Comparison of ENCODE assay signal across 8 cellular contexts in genomic region chr11:47765086-47765485, GRCh38. TPM values are rescaled to one million over a fixed set of nuclear protein-coding genes. Genes with fewer than 3 reads are reported as not detected.
DNase-seq lines count a peak whose midpoint lies in the region; ATAC-seq and TF ChIP-seq lines count a peak whose summit lies in the region.

No MANE protein-coding gene starts in this region.

- no peaks in the 10 kb centered on the region for H3K9me3 ChIP-seq in heart right ventricle
- no peaks in the 10 kb centered on the region for H3K9me3 ChIP-seq in gastroesophageal sphincter
- H3K9me3 ChIP-seq in thyroid gland, result no peaks in the 10 kb centered on the region
- H3K9me3 ChIP-seq in ovary, result no peaks in the 10 kb centered on the region

- in situ Hi-C loops in GM13977 (cut with MboI; ENCODE audit: low pct_unique_long_range_greater_than_20kb, low sequenced_read_pairs, unreplicated experiment), result no loop called here

- H3K27ac ChIP-seq in heart right ventricle (peak overlapping the region in 6 of 10 donors; percentile 10 to 99 (median 62)), gastroesophageal sphincter (peak overlapping the region in 3 of 4 donors; percentile 98 to 99 (median 98)), thyroid gland (peak overlapping the region; percentile 96 to 100 (median 99)), ovary (no peak overlapping the region)

- no peak for TF ChIP-seq CTCF in heart right ventricle (IDR thresholded peaks at IDR 0.05)
- no peak for TF ChIP-seq CTCF in activated CD8-positive, alpha-beta T cell treated with anti-CD3 and anti-CD28 coated beads for 36 hours (IDR thresholded peaks at IDR 0.05)
- TF ChIP-seq CTCF in gastroesophageal sphincter (IDR thresholded peaks at IDR 0.05), result no peak
- TF ChIP-seq CTCF in thyroid gland (IDR thresholded peaks at IDR 0.05), result no peak
- no peak for TF ChIP-seq CTCF in GM13977 (IDR thresholded peaks at IDR 0.05; ENCODE audit: extremely low read depth, insufficient read depth, missing control alignments)
- TF ChIP-seq CTCF in ovary (IDR thresholded peaks at IDR 0.05), result no peak

- H3K27ac Mint-ChIP-seq in activated CD8-positive, alpha-beta T cell treated with anti-CD3 and anti-CD28 coated beads for 36 hours, result peak overlapping the region; percentile 98

- no peaks in the 10 kb centered on the region for H3K9me3 Mint-ChIP-seq in activated CD8-positive, alpha-beta T cell treated with anti-CD3 and anti-CD28 coated beads for 36 hours

- peak overlapping the region; percentile 99 for H3K4me3 Mint-ChIP-seq in activated CD8-positive, alpha-beta T cell treated with anti-CD3 and anti-CD28 coated beads for 36 hours

- 64 to 75% methylated on average over 2 of the region's 2 CpGs for WGBS in heart right ventricle, 2 donors
- WGBS in gastroesophageal sphincter (ENCODE audit: low coverage in 1 of 2), 2 donors, result 43 to 56% methylated on average over 1 to 2 of the region's 2 CpGs
- WGBS in thyroid gland, 2 donors, result 20 to 44% methylated on average over 2 of the region's 2 CpGs
- WGBS in ovary, 3 donors, result 34 to 59% (median 53%) methylated on average over 2 of the region's 2 CpGs

- intact Hi-C loops in heart right ventricle (cut with DNase I), result loop anchor here in 3 of 10 donors (5.0 kb wide), 2 partner anchors 82 to 123 kb away; partner anchors contain the start of genes NUP160 (in 2 of the 3) and MTCH2 (in 1 of the 3)
- intact Hi-C loops in cardiac septum (cut with DNase I), result loop anchor here (5.0 kb wide), 1 partner anchor 37 kb away; no protein-coding TSS in a partner anchor
- intact Hi-C loops in activated CD8-positive, alpha-beta T cell treated with anti-CD3 and anti-CD28 coated beads for 36 hours (cut with micrococcal nuclease), result no loop called here
- intact Hi-C loops in thyroid gland (cut with DNase I), result no loop called here
- intact Hi-C loops in ovary (cut with DNase I), result loop anchor here in 1 of 4 donors (10.0 kb wide), 1 partner anchor 120 kb away; the partner anchor contains the start of gene MTCH2

- H3K27me3 Mint-ChIP-seq in activated CD8-positive, alpha-beta T cell treated with anti-CD3 and anti-CD28 coated beads for 36 hours, result no peaks in the 10 kb centered on the region

- TF ChIP-seq POLR2A in gastroesophageal sphincter (IDR thresholded peaks at IDR 0.05), result no peak
- TF ChIP-seq POLR2A in thyroid gland (IDR thresholded peaks at IDR 0.05), result peak in 1 of 2 donors; percentile 25
- TF ChIP-seq POLR2A in ovary (IDR thresholded peaks at IDR 0.05), result no peak

- no peak for ATAC-seq in heart right ventricle
- no peak for ATAC-seq in activated CD8-positive, alpha-beta T cell treated with anti-CD3 and anti-CD28 coated beads for 36 hours
- no peak for ATAC-seq in gastroesophageal sphincter

- H3K36me3 ChIP-seq in heart right ventricle (peaks cover 0 to 52% (median 40%) of the 10 kb centered on the region in 9 donors), gastroesophageal sphincter (peaks cover 0 to 52% of the 10 kb centered on the region in 2 donors), thyroid gland (peaks cover 31% of the 10 kb centered on the region in 2 donors), ovary (no peaks in the 10 kb centered on the region)

- no peak for DNase-seq in heart right ventricle
- DNase-seq in cardiac septum (ENCODE audit: low spot score), result no peak
- no peak for DNase-seq in activated CD8-positive, alpha-beta T cell treated with anti-CD3 and anti-CD28 coated beads for 36 hours
- DNase-seq in thyroid gland, result no peak
- no peak for DNase-seq in GM13977 (ENCODE audit: low spot score)
- DNase-seq in epidermal melanocyte (ENCODE audit: insufficient read length, low spot score), result no peak
- DNase-seq in ovary, result no peak

- H3K4me3 ChIP-seq in heart right ventricle, result peak overlapping the region in 6 of 10 donors; percentile 78 to 100 (median 92)
- H3K4me3 ChIP-seq in gastroesophageal sphincter, result peak overlapping the region in 1 of 2 donors; percentile 82
- no peak overlapping the region for H3K4me3 ChIP-seq in thyroid gland (replicated peaks in 1 of 3)
- no peak overlapping the region for H3K4me3 ChIP-seq in ovary

- peaks cover 44% of the 10 kb centered on the region for H3K36me3 Mint-ChIP-seq in activated CD8-positive, alpha-beta T cell treated with anti-CD3 and anti-CD28 coated beads for 36 hours (ENCODE audit: low read depth)

- H3K4me1 Mint-ChIP-seq in activated CD8-positive, alpha-beta T cell treated with anti-CD3 and anti-CD28 coated beads for 36 hours (ENCODE audit: low read depth), result peaks cover 22% of the 10 kb centered on the region

- peaks cover 4 to 43% (median 33%) of the 10 kb centered on the region in 9 donors for H3K4me1 ChIP-seq in heart right ventricle
- H3K4me1 ChIP-seq in gastroesophageal sphincter, result peaks cover 3 to 38% (median 3%) of the 10 kb centered on the region in 3 donors
- peaks cover 20 to 38% of the 10 kb centered on the region in 2 donors for H3K4me1 ChIP-seq in thyroid gland
- peaks cover 4% of the 10 kb centered on the region for H3K4me1 ChIP-seq in ovary (ENCODE audit: insufficient read depth)

- CTCF ChIA-PET in activated CD8-positive, alpha-beta T cell treated with anti-CD3 and anti-CD28 coated beads for 36 hours (lab: Charles Lee), result interaction anchor here (0.7 to 1.1 kb wide), 3 partner anchors 52 to 91 kb away, joined by 3 to 4 read pairs (median 3); no protein-coding TSS in a partner anchor

- H3K27me3 ChIP-seq in heart right ventricle (no peaks in the 10 kb centered on the region), gastroesophageal sphincter (no peaks in the 10 kb centered on the region), thyroid gland (no peaks in the 10 kb centered on the region), ovary (no peaks in the 10 kb centered on the region)

- POLR2A ChIA-PET in activated CD8-positive, alpha-beta T cell treated with anti-CD3 and anti-CD28 coated beads for 36 hours (lab: Charles Lee), result interaction anchor here (0.6 to 2.1 kb wide), 2 partner anchors 9 to 397 kb away, joined by 3 to 8 read pairs; no protein-coding TSS in a partner anchor

- TF ChIP-seq EP300 in gastroesophageal sphincter (IDR thresholded peaks at IDR 0.05) (no peak), ovary (IDR thresholded peaks at IDR 0.05) (no peak)

RNA-seq across cellular contexts. Expression of gene FNBP4, which starts 2.1 kb away (rescaled TPM):
- 10 to 100 TPM; 39.3 to 65.2 (median 42.8) TPM for total RNA-seq in heart right ventricle
- 10 to 100 TPM; 17.0 to 81.6 TPM for polyA plus RNA-seq in heart right ventricle
- total RNA-seq in cardiac septum, result 41.7 TPM
- total RNA-seq in activated CD8-positive, alpha-beta T cell treated with anti-CD3 and anti-CD28 coated beads for 36 hours, result 100 to 1,000 TPM; 114 to 117 TPM
- total RNA-seq in gastroesophageal sphincter, result 100 to 1,000 TPM in 2 of 4 donors, 10 to 100 TPM in 2; 44.0 to 111 (median 85.9) TPM
- total RNA-seq in thyroid gland, result 100 to 1,000 TPM; 156 to 232 (median 194) TPM
- 100 to 1,000 TPM in 5 of 7 donors, 10 to 100 TPM in 2; 81.8 to 167 (median 131) TPM for total RNA-seq in ovary
- 10 to 100 TPM; 59.4 to 72.8 TPM for polyA plus RNA-seq in ovary

RNA-seq across cellular contexts. Expression of gene AGBL2, which starts 49.9 kb away (rescaled TPM):
- total RNA-seq in heart right ventricle (1 to 10 TPM in 1 of 10 donors, under 1 TPM in 4, not detected in 5; 0.13 to 1.5 (median 0.44) TPM), cardiac septum (1.2 TPM), gastroesophageal sphincter (1 to 10 TPM in 2 of 4 donors, under 1 TPM in 1, not detected in 1; 0.81 to 2.3 (median 1.2) TPM), thyroid gland (1 to 10 TPM in 1 of 4 donors, under 1 TPM in 3; 0.59 to 1.1 (median 0.87) TPM), ovary (10 to 100 TPM in 1 of 7 donors, 1 to 10 TPM in 5, under 1 TPM in 1; 0.83 to 13.1 (median 2.8) TPM)
- polyA plus RNA-seq in heart right ventricle (under 1 TPM; 0.04 to 0.88 TPM), ovary (1 to 10 TPM; 2.0 to 4.5 TPM)
- total RNA-seq in activated CD8-positive, alpha-beta T cell treated with anti-CD3 and anti-CD28 coated beads for 36 hours, result 1 to 10 TPM; 4.5 to 7.1 TPM

Comparison
In these comparisons a context has a peak if more than half of its experiments do, and no peak if none do; other contexts are left out.
1. H3K27ac ChIP-seq: peak in heart right ventricle (6 of 10), gastroesophageal sphincter (3 of 4) and thyroid gland (3 of 3); none in ovary (0 of 2).
2. H3K4me3 ChIP-seq: peak in heart right ventricle (6 of 10); none in thyroid gland (0 of 3) and ovary (single experiment).